In genomic region chr18:34780856-34781255, GRCh38 we compare ENCODE assay signal across 32 cellular contexts.
"Had no signal": no experiment of that assay in that cellular context is flagged by ENCODE, and none has a peak within 500 bp of the region (broad histone marks: within the 10 kb centered on the region; RNA-seq: fewer than 3 reads in every experiment).

No MANE protein-coding gene starts in this region.

- H3K27ac ChIP-seq: adrenal gland, body of pancreas, brain microvascular endothelial cell, breast epithelium, WERI-Rb-1 had no signal

- DNase-seq: activated B cell treated with CpG ODN at 0.5 μM for 24 hours; activated CD4-positive, alpha-beta memory T cell treated with anti-CD3 and anti-CD28 coated beads for 36 hours; activated CD4-positive, alpha-beta T cell treated with anti-CD3 and anti-CD28 coated beads for 4 hours; activated CD4-positive, alpha-beta T cell treated with anti-CD3 and anti-CD28 coated beads, Interleukin-2, amount 10 ng/mL, durations not matched to agents 24 days and 14 days; activated CD4-positive, alpha-beta T cell treated with anti-CD3 and anti-CD28 coated beads, Interleukin-2, amount 50 U/mL, for 1 hour; activated CD4-positive, alpha-beta T cell treated with anti-CD3 and anti-CD28 coated beads, Interleukin-2, amount 50 U/mL, for 4 hours; activated CD4-positive, CD25-positive, alpha-beta regulatory T cell treated with anti-CD3 and anti-CD28 coated beads, Interleukin-2, amount 50 U/mL, for 72 hours; activated CD8-positive, alpha-beta memory T cell treated with anti-CD3 and anti-CD28 coated beads, Interleukin-2, amount 50 U/mL, for 4 hours; activated CD8-positive, alpha-beta T cell treated with anti-CD3 and anti-CD28 coated beads for 36 hours; activated effector memory CD4-positive, alpha-beta T cell treated with anti-CD3 and anti-CD28 coated beads, Interleukin-2, amount 50 U/mL, for 16 hours; activated gamma-delta T cell treated with Interleukin-2 at 50 U/mL for 16 hours; activated naive CD4-positive, alpha-beta T cell; activated naive CD4-positive, alpha-beta T cell treated with anti-CD3 and anti-CD28 coated beads for 36 hours; activated naive CD4-positive, alpha-beta T cell treated with anti-CD3 and anti-CD28 coated beads, Interleukin-2, amount 50 U/mL, for 16 hours; activated naive CD8-positive, alpha-beta T cell treated with anti-CD3 and anti-CD28 coated beads for 36 hours; activated T-cell treated with anti-CD3 and anti-CD28 coated beads for 4 hours; activated T-cell treated with anti-CD3 and anti-CD28 coated beads, Interleukin-2, amount 50 U/mL, for 1 hour; activated T-cell treated with anti-CD3 and anti-CD28 coated beads, Interleukin-2, amount 50 U/mL, for 4 hours; activated T-cell treated with anti-CD3 and anti-CD28 coated beads, Interleukin-2, amount 50 U/mL, for 72 hours; adrenal gland; amniotic stem cell; aorta; body of pancreas; brain microvascular endothelial cell; central memory CD4-positive, alpha-beta T cell; T-helper 1 cell; T-helper 2 cell; T-helper 9 cell; WERI-Rb-1 had no signal

- ATAC-seq: activated CD8-positive, alpha-beta T cell treated with anti-CD3 and anti-CD28 coated beads for 36 hours; activated naive CD4-positive, alpha-beta T cell treated with anti-CD3 and anti-CD28 coated beads, Interleukin-2, amount 50 U/mL, for 72 hours; activated T-cell treated with anti-CD3 and anti-CD28 coated beads, Interleukin-2, amount 50 U/mL, for 4 hours; activated T-cell treated with anti-CD3 and anti-CD28 coated beads, Interleukin-2, amount 50 U/mL, for 72 hours; activated T-helper 17 cell treated with anti-CD3 and anti-CD28 coated beads, Interleukin-2, amount 50 U/mL, for 72 hours; body of pancreas had no signal

- H3K4me1 ChIP-seq: adrenal gland, body of pancreas, breast epithelium had no signal

- H3K36me3 ChIP-seq: adrenal gland, brain microvascular endothelial cell, breast epithelium, WERI-Rb-1 had no signal

- H3K27me3 ChIP-seq: adrenal gland, body of pancreas, brain microvascular endothelial cell, breast epithelium had no signal

- H3K4me3 ChIP-seq: adrenal gland, body of pancreas, breast epithelium had no signal

- H3K9me3 ChIP-seq: adrenal gland, body of pancreas, breast epithelium had no signal
